In the genomic region with DNA sequence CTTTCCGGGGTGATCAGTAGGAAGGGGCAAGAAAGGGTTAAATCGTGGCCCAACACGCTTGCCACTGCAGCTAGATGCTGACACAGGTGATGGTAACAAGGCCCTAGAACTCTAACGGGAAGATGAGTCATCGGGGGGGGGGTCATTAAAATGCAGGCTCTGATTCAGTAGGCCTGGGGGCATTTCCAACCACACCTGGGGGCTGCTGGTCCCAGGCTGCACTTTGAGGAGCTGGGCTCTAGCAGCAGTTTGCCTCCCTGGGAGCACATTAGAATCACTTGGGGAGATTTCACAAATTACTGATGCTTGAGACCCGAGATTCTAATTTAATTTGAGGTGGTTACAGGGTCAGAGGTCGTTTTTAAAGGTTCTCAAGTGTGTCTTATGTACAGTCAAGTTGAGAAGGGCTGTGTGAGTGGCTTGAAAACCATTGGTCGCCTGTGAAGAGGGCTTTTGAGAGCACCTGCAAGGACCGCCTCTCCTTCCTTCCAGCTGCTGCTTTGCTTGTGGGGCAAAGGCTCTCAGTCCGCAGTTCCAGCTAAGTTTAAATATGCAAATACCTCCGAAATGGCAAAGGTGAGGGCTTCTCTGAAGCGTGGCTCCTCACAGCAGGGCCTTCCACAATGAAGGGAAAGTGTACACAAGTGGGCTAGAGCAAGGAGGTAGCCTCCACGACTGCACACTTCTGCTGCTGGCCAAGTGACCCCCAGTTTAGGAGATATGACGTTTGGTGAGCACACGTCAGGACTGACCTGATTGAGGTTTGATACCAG, we compare ENCODE assay signal across 10 cellular contexts.
DNase-seq lines count a peak whose midpoint lies in the region; ATAC-seq, FAIRE-seq and TF ChIP-seq lines count a peak whose summit lies in the region.
"Had no signal": no experiment of that assay in that cellular context is flagged by ENCODE, and none has a peak within 500 bp of the region (broad histone marks: within the 10 kb centered on the region; RNA-seq: fewer than 3 reads in every experiment).

No MANE protein-coding gene starts in this region.

- H3K4me3 ChIP-seq in GM12865 (ENCODE audit: low read depth, low read length) (no peak overlapping the region), dorsolateral prefrontal cortex (no peak overlapping the region)

- no peaks in the 10 kb centered on the region for H3K4me1 Mint-ChIP-seq in natural killer cell

- peak; percentile 84 for ATAC-seq in GM21447 (IDR thresholded peaks at IDR 0.05; ENCODE audit: unreplicated experiment)
- ATAC-seq in HG03457 (IDR thresholded peaks at IDR 0.05; ENCODE audit: unreplicated experiment): peak; percentile 59
- no peak for ATAC-seq in natural killer cell

- TF ChIP-seq CTCF in GM12865 (IDR thresholded peaks at IDR 0.05; ENCODE audit: insufficient read depth, low read depth, low read length, missing control alignments): no peak
- TF ChIP-seq CTCF in dorsolateral prefrontal cortex (IDR thresholded peaks at IDR 0.05 in 54 of 56, conservative IDR thresholded peaks at IDR 0.05 in 2 of 56; ENCODE audit: low read depth in 1 of 56, partially characterized antibody in 56 of 56): no peak
- TF ChIP-seq CTCF in natural killer cell (IDR thresholded peaks at IDR 0.05): no peak

- no peaks in the 10 kb centered on the region for H3K36me3 Mint-ChIP-seq in natural killer cell

- H3K27ac ChIP-seq in dorsolateral prefrontal cortex: peak overlapping the region in 44 of 59 donors; percentile 1 to 82 (median 55)

- peaks cover 0 to 2% of the 10 kb centered on the region in 2 donors for H3K27me3 Mint-ChIP-seq in natural killer cell (ENCODE audit: low read depth in 2 of 2)

- no peak overlapping the region for H3K4me3 Mint-ChIP-seq in natural killer cell

- DNase-seq in GM12865 (ENCODE audit: low read depth) (peak; percentile 87), dorsolateral prefrontal cortex (no peak), frontal cortex (ENCODE audit: low spot score in 2 of 2) (no peak), epidermal melanocyte (ENCODE audit: insufficient read length, low spot score) (no peak), natural killer cell (no peak)
- no peak for DNase-seq in stimulated activated CD4-positive, alpha-beta T cell treated with anti-CD3 and anti-CD28 coated beads, Interleukin-2, amount 100 ng/mL, for 24 hours
- DNase-seq: GDM1 had no signal

- no peak for FAIRE-seq in frontal cortex (lab: Jason Lieb, UNC)
- FAIRE-seq: TTC549 had no signal

- H3K9me3 Mint-ChIP-seq in natural killer cell: no peaks in the 10 kb centered on the region

- intact Hi-C loops in dorsolateral prefrontal cortex (cut with DNase I): no loop called here
- intact Hi-C loops in natural killer cell (cut with micrococcal nuclease): no loop called here

- no peaks in the 10 kb centered on the region for H3K27me3 ChIP-seq in dorsolateral prefrontal cortex

- H3K27ac Mint-ChIP-seq in natural killer cell: no peak overlapping the region

Comparison
In these comparisons a context has a peak if more than half of its experiments do, and no peak if none do; other contexts are left out.
1. ATAC-seq: peak in GM21447 (single experiment) and HG03457 (single experiment); none in natural killer cell (0 of 3).